In genomic region chr19:40810160-40810559, GRCh38 we compare ENCODE assay signal across 11 cellular contexts. TPM values are rescaled to one million over a fixed set of nuclear protein-coding genes. Genes with fewer than 3 reads are reported as not detected.
DNase-seq lines count a peak whose midpoint lies in the region; ATAC-seq, FAIRE-seq and TF ChIP-seq lines count a peak whose summit lies in the region.
"Had no signal": no experiment of that assay in that cellular context is flagged by ENCODE, and none has a peak within 500 bp of the region (broad histone marks: within the 10 kb centered on the region; RNA-seq: fewer than 3 reads in every experiment).

No MANE protein-coding gene starts in this region.

- no peaks in the 10 kb centered on the region for H3K27me3 Mint-ChIP-seq in activated T-cell treated with anti-CD3 and anti-CD28 coated beads, Interleukin-2, amount 50 U/mL, for 4 hours (ENCODE audit: low read depth)

- CTCF ChIA-PET in K562 (lab: Yijun Ruan, JAX; ENCODE audit: low intra/inter-chr PET ratio) (no interaction called here), SK-N-SH (lab: Yijun Ruan, JAX) (interaction anchor here (1.0 kb wide), 1 partner anchor 9 kb away, joined by 3 read pairs; no protein-coding TSS in a partner anchor)

- TF ChIP-seq RAD21 in K562 (CRISPR knock-in tag; conservative IDR thresholded peaks at IDR 0.05 in 1 of 2, IDR thresholded peaks at IDR 0.05 in 1 of 2) (no peak), SK-N-SH (IDR thresholded peaks at IDR 0.05; ENCODE audit: low read length) (no peak)

- H3K4me1 ChIP-seq in K562 (replicated peaks in 1 of 2; ENCODE audit: control insufficient read depth in 2 of 2, insufficient read depth in 2 of 2, low read length in 2 of 2), result peaks cover 19 to 63% of the 10 kb centered on the region in 2 experiments; a peak in 4 of 5 replicates
- peaks cover 71% of the 10 kb centered on the region for H3K4me1 ChIP-seq in suprapubic skin
- H3K4me1 ChIP-seq in SK-N-SH (ENCODE audit: control insufficient read depth in 1 of 2, insufficient read depth in 2 of 2, low read depth in 1 of 2, low read length in 1 of 2), result peaks cover 12 to 31% of the 10 kb centered on the region in 2 experiments; a peak in 3 of 4 replicates

- intact Hi-C loops in K562 (cut with micrococcal nuclease), result no loop called here
- intact Hi-C loops in lower leg skin (cut with DNase I; ENCODE audit: low total_unique reads), result loop anchor here (5.0 kb wide), 1 partner anchor 322 kb away; no protein-coding TSS in a partner anchor

- peak overlapping the region; percentile 74 for H3K4me2 ChIP-seq in K562 (ENCODE audit: insufficient read depth, low read length)
- no peak overlapping the region for H3K4me2 ChIP-seq in SK-N-SH

- H4K20me1 ChIP-seq in K562 (replicated peaks; ENCODE audit: control insufficient read depth, insufficient read depth, low read length) (peaks cover 20% of the 10 kb centered on the region), SK-N-SH (ENCODE audit: insufficient read depth) (peaks cover 49% of the 10 kb centered on the region)

- no peaks in the 10 kb centered on the region for H3K9me3 Mint-ChIP-seq in activated T-cell treated with anti-CD3 and anti-CD28 coated beads, Interleukin-2, amount 50 U/mL, for 4 hours

- peak overlapping the region; percentile 46 for H3K4me3 ChIP-seq in K562
- H3K4me3 ChIP-seq in lower leg skin (ENCODE audit: low read depth, poor library complexity, severe bottlenecking), result peak overlapping the region; percentile 17
- H3K4me3 ChIP-seq in suprapubic skin, result peak overlapping the region; percentile 45
- H3K4me3 ChIP-seq in SK-N-SH (ENCODE audit: low read depth in 2 of 2, low read length in 1 of 2), result no peak overlapping the region

- ATAC-seq in activated T-cell treated with anti-CD3 and anti-CD28 coated beads, Interleukin-2, amount 50 U/mL, for 4 hours, result no peak
- no peak for ATAC-seq in K562
- ATAC-seq in HG02884 (IDR thresholded peaks at IDR 0.05; ENCODE audit: unreplicated experiment), result no peak
- no peak for ATAC-seq in GM19351 (IDR thresholded peaks at IDR 0.05; ENCODE audit: unreplicated experiment)

- no TSS peak for BruUV-seq in K562 (replicated peaks; lab: Mats Ljungman, UMichigan)

- FAIRE-seq in K562 (lab: Jason Lieb, UNC), result no peak

- peaks cover 21% of the 10 kb centered on the region for H3F3A ChIP-seq in SK-N-SH (replicated peaks; ENCODE audit: insufficient read depth)

- no peaks in the 10 kb centered on the region for H3K9me2 ChIP-seq in SK-N-SH

- POLR2A ChIA-PET in K562 (lab: Yijun Ruan, JAX) (no interaction called here), SK-N-SH (lab: Yijun Ruan, JAX) (no interaction called here)

- no peaks in the 10 kb centered on the region for H3K9me3 ChIP-seq in K562 (replicated peaks; ENCODE audit: control insufficient read depth, insufficient read depth, low read depth, low read length)
- no peaks in the 10 kb centered on the region for H3K9me3 ChIP-seq in suprapubic skin
- H3K9me3 ChIP-seq in SK-N-SH, result no peaks in the 10 kb centered on the region

- TF ChIP-seq POLR2A in K562 (conservative IDR thresholded peaks at IDR 0.05) (no peak), lower leg skin (IDR thresholded peaks at IDR 0.05) (no peak), suprapubic skin (IDR thresholded peaks at IDR 0.05) (no peak)

- in situ Hi-C loops in K562 (cut with MboI), result loop anchor here (5.0 kb wide), 1 partner anchor 322 kb away; no protein-coding TSS in a partner anchor

- peaks cover 66% of the 10 kb centered on the region for H3K4me1 Mint-ChIP-seq in activated T-cell treated with anti-CD3 and anti-CD28 coated beads, Interleukin-2, amount 50 U/mL, for 4 hours (ENCODE audit: low read depth)

- H3K79me2 ChIP-seq in K562 (ENCODE audit: control insufficient read depth, insufficient read depth, low read length), result peaks cover 29% of the 10 kb centered on the region
- peaks cover 44% of the 10 kb centered on the region for H3K79me2 ChIP-seq in SK-N-SH (ENCODE audit: insufficient read depth)

- H3K36me3 ChIP-seq in K562 (ENCODE audit: control insufficient read depth, insufficient read depth, low read length), result peaks cover 45% of the 10 kb centered on the region
- peaks cover 22% of the 10 kb centered on the region for H3K36me3 ChIP-seq in suprapubic skin
- peaks cover 19 to 31% of the 10 kb centered on the region in 2 experiments for H3K36me3 ChIP-seq in SK-N-SH (replicated peaks in 1 of 2; ENCODE audit: control insufficient read depth in 1 of 2, insufficient read depth in 2 of 2, low read length in 1 of 2)

- no peak for DNase-seq in activated T-cell treated with anti-CD3 and anti-CD28 coated beads, Interleukin-2, amount 50 U/mL, for 4 hours
- DNase-seq in activated T-cell treated with anti-CD3 and anti-CD28 coated beads for 4 hours, result no peak
- peak in 2 of 4 experiments; percentile 13 to 47 for DNase-seq in K562 (ENCODE audit: extremely low read depth in 1 of 4, low spot score in 3 of 4)
- DNase-seq in lower leg skin (ENCODE audit: low spot score in 2 of 2), result no peak
- DNase-seq in suprapubic skin (ENCODE audit: low spot score in 2 of 2), result no peak
- DNase-seq in SK-N-SH, result no peak
- DNase-seq: NCI-H2029 treated with DMSO at 0.1 percent for 48 hours, T1000 had no signal

- H3K36me3 Mint-ChIP-seq in activated T-cell treated with anti-CD3 and anti-CD28 coated beads, Interleukin-2, amount 50 U/mL, for 4 hours (ENCODE audit: insufficient read depth), result peaks cover 12% of the 10 kb centered on the region

- H3K9ac ChIP-seq in K562 (ENCODE audit: insufficient read depth in 1 of 2, low read depth in 2 of 2, low read length in 2 of 2) (peak overlapping the region; percentile 26 to 46; a peak in 3 of 4 replicates), SK-N-SH (no peak overlapping the region)

- H2AFZ ChIP-seq in K562 (ENCODE audit: low read depth, low read length) (peak overlapping the region; percentile 33; the same call in 1 of the 2 replicates), SK-N-SH (ENCODE audit: low read depth) (no peak overlapping the region)

- H3K4me3 Mint-ChIP-seq in activated T-cell treated with anti-CD3 and anti-CD28 coated beads, Interleukin-2, amount 50 U/mL, for 4 hours, result peak overlapping the region; percentile 49

- H3K27ac ChIP-seq in K562 (ENCODE audit: extremely low read depth, low read depth, low read length), result peak overlapping the region; percentile 79
- peak overlapping the region; percentile 75 for H3K27ac ChIP-seq in suprapubic skin
- H3K27ac ChIP-seq in SK-N-SH (ENCODE audit: low read depth in 2 of 2, low read length in 1 of 2), result no peak overlapping the region
- H3K27ac ChIP-seq: C4-2B had no signal

- H3K9me1 ChIP-seq in K562 (ENCODE audit: control insufficient read depth, insufficient read depth, low read length), result peaks cover 12% of the 10 kb centered on the region

- WGBS in K562 (ENCODE audit: insufficient coverage, low coverage, missing lambda C conversion rate), result 9% methylated on average over 12 of the region's 14 CpGs
- 49 to 62% methylated on average over 14 of the region's 14 CpGs for WGBS in lower leg skin, 2 donors
- 59% methylated on average over 7 of the region's 14 CpGs for WGBS in suprapubic skin
- WGBS in SK-N-SH (ENCODE audit: low lambda C conversion rate), result 98% methylated on average over 14 of the region's 14 CpGs

- TF ChIP-seq CTCF in K562 (IDR thresholded peaks at IDR 0.05 in 2 of 3, conservative IDR thresholded peaks at IDR 0.05 in 1 of 3; ENCODE audit: insufficient read depth in 2 of 3, low read depth in 1 of 3, low read length in 3 of 3) (no peak), lower leg skin (IDR thresholded peaks at IDR 0.05) (no peak), suprapubic skin (IDR thresholded peaks at IDR 0.05) (no peak), SK-N-SH (IDR thresholded peaks at IDR 0.05) (no peak)

- H3K27me3 ChIP-seq in K562 (ENCODE audit: control insufficient read depth in 2 of 2, insufficient read depth in 2 of 2, low read length in 2 of 2) (no peaks in the 10 kb centered on the region), suprapubic skin (no peaks in the 10 kb centered on the region), SK-N-SH (ENCODE audit: insufficient read depth) (no peaks in the 10 kb centered on the region)

- TF ChIP-seq EP300 in K562 (IDR thresholded peaks at IDR 0.05; ENCODE audit: low read length) (no peak), suprapubic skin (IDR thresholded peaks at IDR 0.05) (no peak), SK-N-SH (IDR thresholded peaks at IDR 0.05; ENCODE audit: borderline replicate concordance in 1 of 2, low read depth in 1 of 2, low read length in 1 of 2) (no peak)

RNA-seq across cellular contexts. Expression of gene EGLN2, which starts 11.2 kb away (rescaled TPM):
- 10 to 100 TPM; 86.3 to 95.4 (median 89.4) TPM for total RNA-seq in activated T-cell treated with anti-CD3 and anti-CD28 coated beads, Interleukin-2, amount 50 U/mL, for 4 hours
- total RNA-seq in K562 (2011; cell fraction: chromatin; rRNA removed; ENCODE audit: low replicate concordance), result 63.0 and 140 TPM in 2 replicates
- total RNA-seq in K562 (2011; cell fraction: nucleolus; rRNA removed), result 93.6 and 96.2 TPM in 2 replicates
- 80.4 and 98.4 TPM in 2 replicates for total RNA-seq in K562 (2011; cell fraction: nucleoplasm; rRNA removed)
- total RNA-seq in K562 (2014; rRNA removed) (104 and 120 TPM in 2 replicates), K562 (2014; rRNA removed; fragmentation: Illumina TruSeq; extraction: Trizol) (51.2 and 71.0 TPM in 2 replicates), K562 (2015; rRNA removed; fragmentation: Illumina TruSeq; extraction: Trizol) (92.0 and 92.9 TPM in 2 replicates), K562 (2021) (111 and 114 TPM in 2 replicates), lower leg skin (10 to 100 TPM; 34.4 to 52.8 (median 45.1) TPM), suprapubic skin (10 to 100 TPM; 31.5 to 51.2 (median 37.6) TPM)
- polyA plus RNA-seq in K562 (2011; rRNA removed) (41.1 and 52.0 TPM in 2 replicates), K562 (2014; fragmentation: Illumina TruSeq; extraction: Trizol) (65.7 and 78.9 TPM in 2 replicates), K562 (2014; fragmentation: Nextera tagmentation; extraction: Ambion mirVana) (10 to 100 TPM in 1 of 2 experiments, 1 to 10 TPM in 1; 9.6 to 19.1 TPM), K562 (2014; rRNA removed) (81.3 and 92.5 TPM in 2 replicates), SK-N-SH (2012; rRNA removed) (39.7 and 43.0 TPM in 2 replicates)
- polyA plus RNA-seq in K562 (2011; cell fraction: cytosol; rRNA removed), result 56.6 and 123 TPM in 2 replicates
- polyA plus RNA-seq in K562 (2011; cell fraction: nucleus; rRNA removed), result 86.2 and 132 TPM in 2 replicates
- 87.1 and 100 TPM in 2 replicates for polyA plus RNA-seq in K562 (2012)
- polyA minus RNA-seq in K562 (2011; rRNA and poly(A)+ RNA removed), result 18.5 and 29.1 TPM in 2 replicates
- 35.9 and 41.9 TPM in 2 replicates for polyA minus RNA-seq in K562 (2011; cell fraction: cytosol; rRNA and poly(A)+ RNA removed)
- 31.8 and 35.2 TPM in 2 replicates for polyA minus RNA-seq in K562 (2011; cell fraction: nucleus; rRNA and poly(A)+ RNA removed)
- 15.8 and 28.4 TPM in 2 replicates for polyA plus RNA-seq in SK-N-SH (2012; cell fraction: cytosol; rRNA removed)
- polyA plus RNA-seq in SK-N-SH (2012; cell fraction: nucleus; rRNA removed), result 68.5 and 79.1 TPM in 2 replicates

RNA-seq across cellular contexts. Expression of gene RAB4B, which starts 32.1 kb away (rescaled TPM):
- 10 to 100 TPM; 26.6 to 34.9 (median 30.0) TPM for total RNA-seq in activated T-cell treated with anti-CD3 and anti-CD28 coated beads, Interleukin-2, amount 50 U/mL, for 4 hours
- total RNA-seq in K562 (2011; cell fraction: chromatin; rRNA removed; ENCODE audit: low replicate concordance), result 17.4 and 18.8 TPM in 2 replicates
- 12.3 and 13.6 TPM in 2 replicates for total RNA-seq in K562 (2011; cell fraction: nucleolus; rRNA removed)
- total RNA-seq in K562 (2011; cell fraction: nucleoplasm; rRNA removed), result 11.1 and 23.1 TPM in 2 replicates
- total RNA-seq in K562 (2014; rRNA removed), result 11.9 and 14.8 TPM in 2 replicates
- 1.9 and 4.2 TPM in 2 replicates for total RNA-seq in K562 (2014; rRNA removed; fragmentation: Illumina TruSeq; extraction: Trizol)
- total RNA-seq in K562 (2015; rRNA removed; fragmentation: Illumina TruSeq; extraction: Trizol), result 7.7 and 9.2 TPM in 2 replicates
- total RNA-seq in K562 (2021), result 15.4 and 15.6 TPM in 2 replicates
- 11.7 and 14.6 TPM in 2 replicates for polyA plus RNA-seq in K562 (2011; rRNA removed)
- polyA plus RNA-seq in K562 (2011; cell fraction: cytosol; rRNA removed), result 24.7 and 32.5 TPM in 2 replicates
- 23.7 and 28.9 TPM in 2 replicates for polyA plus RNA-seq in K562 (2011; cell fraction: nucleus; rRNA removed)
- polyA plus RNA-seq in K562 (2012), result 15.9 and 29.9 TPM in 2 replicates
- polyA plus RNA-seq in K562 (2014; fragmentation: Illumina TruSeq; extraction: Trizol), result 9.0 and 14.6 TPM in 2 replicates
- under 1 TPM; 0.28 to 0.92 TPM for polyA plus RNA-seq in K562 (2014; fragmentation: Nextera tagmentation; extraction: Ambion mirVana)
- polyA plus RNA-seq in K562 (2014; rRNA removed), result 20.4 and 20.9 TPM in 2 replicates
- 2.0 and 2.6 TPM in 2 replicates for polyA minus RNA-seq in K562 (2011; rRNA and poly(A)+ RNA removed)
- 2.4 and 3.2 TPM in 2 replicates for polyA minus RNA-seq in K562 (2011; cell fraction: cytosol; rRNA and poly(A)+ RNA removed)
- polyA minus RNA-seq in K562 (2011; cell fraction: nucleus; rRNA and poly(A)+ RNA removed), result 1.8 and 3.1 TPM in 2 replicates
- 10 to 100 TPM; 18.7 to 22.8 (median 19.7) TPM for total RNA-seq in lower leg skin
- 10 to 100 TPM; 12.4 to 20.7 (median 17.0) TPM for total RNA-seq in suprapubic skin
- polyA plus RNA-seq in SK-N-SH (2012; rRNA removed), result 49.1 and 53.2 TPM in 2 replicates
- 25.6 and 37.3 TPM in 2 replicates for polyA plus RNA-seq in SK-N-SH (2012; cell fraction: cytosol; rRNA removed)
- polyA plus RNA-seq in SK-N-SH (2012; cell fraction: nucleus; rRNA removed), result 72.9 and 92.4 TPM in 2 replicates

RNA-seq across cellular contexts. Expression of gene MIA, which starts 34.8 kb away (rescaled TPM):
- under 1 TPM in 1 of 3 donors, not detected in 2; 0.87 TPM for total RNA-seq in activated T-cell treated with anti-CD3 and anti-CD28 coated beads, Interleukin-2, amount 50 U/mL, for 4 hours
- total RNA-seq in K562 (2011; cell fraction: chromatin; rRNA removed; ENCODE audit: low replicate concordance), result 2.7 and 4.0 TPM in 2 replicates
- not detected in 2 replicates for total RNA-seq in K562 (2011; cell fraction: nucleolus; rRNA removed)
- total RNA-seq in K562 (2011; cell fraction: nucleoplasm; rRNA removed), result not detected in 2 replicates
- not detected in 2 replicates for total RNA-seq in K562 (2014; rRNA removed)
- total RNA-seq in K562 (2014; rRNA removed; fragmentation: Illumina TruSeq; extraction: Trizol), result not detected in 2 replicates
- not detected in 2 replicates for total RNA-seq in K562 (2015; rRNA removed; fragmentation: Illumina TruSeq; extraction: Trizol)
- not detected in 2 replicates for total RNA-seq in K562 (2021)
- not detected in 2 replicates for polyA plus RNA-seq in K562 (2011; rRNA removed)
- polyA plus RNA-seq in K562 (2011; cell fraction: cytosol; rRNA removed), result not detected in 2 replicates
- polyA plus RNA-seq in K562 (2011; cell fraction: nucleus; rRNA removed), result 0.74 TPM in 1 of 2 replicates, not detected in the other
- 0.93 TPM in 1 of 2 replicates, not detected in the other for polyA plus RNA-seq in K562 (2012)
- not detected in 2 replicates for polyA plus RNA-seq in K562 (2014; fragmentation: Illumina TruSeq; extraction: Trizol)
- polyA plus RNA-seq in K562 (2014; fragmentation: Nextera tagmentation; extraction: Ambion mirVana), result not detected
- polyA plus RNA-seq in K562 (2014; rRNA removed), result 0.21 and 1.1 TPM in 2 replicates
- polyA minus RNA-seq in K562 (2011; rRNA and poly(A)+ RNA removed), result not detected in 2 replicates
- polyA minus RNA-seq in K562 (2011; cell fraction: cytosol; rRNA and poly(A)+ RNA removed), result not detected in 2 replicates
- polyA minus RNA-seq in K562 (2011; cell fraction: nucleus; rRNA and poly(A)+ RNA removed), result not detected in 2 replicates
- total RNA-seq in lower leg skin, result 10 to 100 TPM; 10.4 to 17.0 (median 12.9) TPM
- total RNA-seq in suprapubic skin, result 10 to 100 TPM in 2 of 4 donors, 1 to 10 TPM in 2; 4.8 to 15.1 (median 9.9) TPM
- polyA plus RNA-seq in SK-N-SH (2012; rRNA removed), result 0.47 TPM in 1 of 2 replicates, not detected in the other
- polyA plus RNA-seq in SK-N-SH (2012; cell fraction: cytosol; rRNA removed), result 0.38 TPM in 1 of 2 replicates, not detected in the other
- polyA plus RNA-seq in SK-N-SH (2012; cell fraction: nucleus; rRNA removed), result 0.22 and 0.50 TPM in 2 replicates

RNA-seq across cellular contexts. Expression of gene CYP2A6, which starts 40.1 kb away (rescaled TPM):
- total RNA-seq in activated T-cell treated with anti-CD3 and anti-CD28 coated beads, Interleukin-2, amount 50 U/mL, for 4 hours, result under 1 TPM; 0.38 to 0.50 (median 0.38) TPM
- total RNA-seq in K562 (2011; cell fraction: chromatin; rRNA removed; ENCODE audit: low replicate concordance), result not detected in 2 replicates
- not detected in 2 replicates for total RNA-seq in K562 (2011; cell fraction: nucleolus; rRNA removed)
- not detected in 2 replicates for total RNA-seq in K562 (2011; cell fraction: nucleoplasm; rRNA removed)
- total RNA-seq in K562 (2014; rRNA removed) (not detected in 2 replicates), K562 (2014; rRNA removed; fragmentation: Illumina TruSeq; extraction: Trizol) (not detected in 2 replicates), K562 (2015; rRNA removed; fragmentation: Illumina TruSeq; extraction: Trizol) (not detected in 2 replicates), K562 (2021) (0.31 and 0.65 TPM in 2 replicates), lower leg skin (not detected), suprapubic skin (not detected)
- polyA plus RNA-seq in K562 (2011; rRNA removed) (not detected in 2 replicates), K562 (2014; fragmentation: Illumina TruSeq; extraction: Trizol) (not detected in 2 replicates), K562 (2014; fragmentation: Nextera tagmentation; extraction: Ambion mirVana) (not detected), K562 (2014; rRNA removed) (not detected in 2 replicates), SK-N-SH (2012; rRNA removed) (not detected in 2 replicates)
- polyA plus RNA-seq in K562 (2011; cell fraction: cytosol; rRNA removed), result not detected in 2 replicates
- polyA plus RNA-seq in K562 (2011; cell fraction: nucleus; rRNA removed), result not detected in 2 replicates
- polyA plus RNA-seq in K562 (2012), result not detected in 2 replicates
- polyA minus RNA-seq in K562 (2011; rRNA and poly(A)+ RNA removed), result not detected in 2 replicates
- polyA minus RNA-seq in K562 (2011; cell fraction: cytosol; rRNA and poly(A)+ RNA removed), result not detected in 2 replicates
- polyA minus RNA-seq in K562 (2011; cell fraction: nucleus; rRNA and poly(A)+ RNA removed), result not detected in 2 replicates
- polyA plus RNA-seq in SK-N-SH (2012; cell fraction: cytosol; rRNA removed), result not detected in 2 replicates
- not detected in 2 replicates for polyA plus RNA-seq in SK-N-SH (2012; cell fraction: nucleus; rRNA removed)

RNA-seq across cellular contexts. Expression of gene SNRPA, which starts 59.2 kb away (rescaled TPM):
- total RNA-seq in activated T-cell treated with anti-CD3 and anti-CD28 coated beads, Interleukin-2, amount 50 U/mL, for 4 hours, result 100 to 1,000 TPM; 213 to 234 (median 219) TPM
- total RNA-seq in K562 (2011; cell fraction: chromatin; rRNA removed; ENCODE audit: low replicate concordance), result 98.7 and 181 TPM in 2 replicates
- total RNA-seq in K562 (2011; cell fraction: nucleolus; rRNA removed), result 171 and 186 TPM in 2 replicates
- 154 and 155 TPM in 2 replicates for total RNA-seq in K562 (2011; cell fraction: nucleoplasm; rRNA removed)
- 311 and 436 TPM in 2 replicates for total RNA-seq in K562 (2014; rRNA removed)
- total RNA-seq in K562 (2014; rRNA removed; fragmentation: Illumina TruSeq; extraction: Trizol), result 83.8 and 106 TPM in 2 replicates
- total RNA-seq in K562 (2015; rRNA removed; fragmentation: Illumina TruSeq; extraction: Trizol), result 130 and 150 TPM in 2 replicates
- 185 and 193 TPM in 2 replicates for total RNA-seq in K562 (2021)
- polyA plus RNA-seq in K562 (2011; rRNA removed), result 230 and 371 TPM in 2 replicates
- 179 and 223 TPM in 2 replicates for polyA plus RNA-seq in K562 (2011; cell fraction: cytosol; rRNA removed)
- 665 and 764 TPM in 2 replicates for polyA plus RNA-seq in K562 (2011; cell fraction: nucleus; rRNA removed)
- 170 and 298 TPM in 2 replicates for polyA plus RNA-seq in K562 (2012)
- 205 and 262 TPM in 2 replicates for polyA plus RNA-seq in K562 (2014; fragmentation: Illumina TruSeq; extraction: Trizol)
- polyA plus RNA-seq in K562 (2014; fragmentation: Nextera tagmentation; extraction: Ambion mirVana), result 10 to 100 TPM; 16.3 to 24.7 TPM
- 210 and 224 TPM in 2 replicates for polyA plus RNA-seq in K562 (2014; rRNA removed)
- polyA minus RNA-seq in K562 (2011; rRNA and poly(A)+ RNA removed), result 186 and 256 TPM in 2 replicates
- 217 TPM in 2 replicates for polyA minus RNA-seq in K562 (2011; cell fraction: cytosol; rRNA and poly(A)+ RNA removed)
- 65.8 and 91.3 TPM in 2 replicates for polyA minus RNA-seq in K562 (2011; cell fraction: nucleus; rRNA and poly(A)+ RNA removed)
- 10 to 100 TPM; 18.0 to 52.4 (median 44.9) TPM for total RNA-seq in lower leg skin
- total RNA-seq in suprapubic skin, result 10 to 100 TPM; 49.6 to 52.2 (median 51.0) TPM
- polyA plus RNA-seq in SK-N-SH (2012; rRNA removed), result 69.5 and 121 TPM in 2 replicates
- polyA plus RNA-seq in SK-N-SH (2012; cell fraction: cytosol; rRNA removed), result 64.4 and 91.0 TPM in 2 replicates
- 274 and 286 TPM in 2 replicates for polyA plus RNA-seq in SK-N-SH (2012; cell fraction: nucleus; rRNA removed)

Comparison
In these comparisons a context has a peak if more than half of its experiments do, and no peak if none do; other contexts are left out.
1. H3K27ac ChIP-seq: peak in K562 (single experiment) and suprapubic skin (single experiment); none in SK-N-SH (0 of 2).
2. H3K4me3 ChIP-seq: peak in K562 (single experiment), lower leg skin (single experiment) and suprapubic skin (single experiment); none in SK-N-SH (0 of 2).